ENCODE assay signal across 1 cellular context in the genomic region with DNA sequence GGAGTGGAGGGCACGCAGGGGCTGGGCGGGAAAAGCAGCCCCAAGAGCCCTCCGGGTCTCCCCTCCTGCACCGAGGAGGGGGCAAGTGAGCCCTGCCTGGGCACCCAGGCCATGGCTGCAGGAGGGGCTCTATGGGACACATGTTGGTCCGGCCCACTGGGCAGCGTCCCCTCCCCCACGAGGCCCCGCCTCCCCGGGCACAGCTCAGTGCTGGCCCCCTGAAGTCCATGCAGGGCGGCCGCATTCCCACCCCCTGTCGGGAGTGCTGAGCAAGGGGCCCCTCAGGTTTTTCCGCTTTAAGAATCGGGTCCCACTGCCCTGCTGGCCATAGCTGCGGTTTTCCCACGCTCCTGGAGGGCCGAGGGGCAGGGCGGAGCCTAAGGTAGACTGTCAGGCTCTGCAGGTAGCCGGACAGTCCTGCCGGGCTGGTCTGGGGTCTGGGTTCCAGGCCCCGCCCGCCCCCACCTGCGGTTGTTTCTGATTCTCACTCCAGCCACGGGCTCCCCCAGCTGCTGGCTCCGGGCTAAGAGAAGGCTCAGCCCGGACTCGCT.
TF ChIP-seq lines count a peak whose summit lies in the region.

No MANE protein-coding gene starts in this region.

TF ChIP-seq in HepG2, 621 proteins besides CTCF, POLR2A, EP300 and RAD21:
- TF ChIP-seq IRF9 (CRISPR knock-in tag; IDR thresholded peaks at IDR 0.05; ENCODE audit: borderline replicate concordance) (no peak), ZNF672 (CRISPR knock-in tag; IDR thresholded peaks at IDR 0.05) (no peak), HBP1 (CRISPR knock-in tag; IDR thresholded peaks at IDR 0.05; ENCODE audit: low read depth) (no peak), PHF20 (CRISPR knock-in tag; IDR thresholded peaks at IDR 0.05) (no peak), ADNP (CRISPR knock-in tag; IDR thresholded peaks at IDR 0.05) (no peak), JARID2 (CRISPR knock-in tag; IDR thresholded peaks at IDR 0.05; ENCODE audit: insufficient replicate concordance) (no peak), THRA (CRISPR knock-in tag; IDR thresholded peaks at IDR 0.05; ENCODE audit: borderline replicate concordance) (no peak), ZMYM2 (CRISPR knock-in tag; IDR thresholded peaks at IDR 0.05) (no peak), MAFG (CRISPR knock-in tag; IDR thresholded peaks at IDR 0.05) (no peak), IRF2 (CRISPR knock-in tag; IDR thresholded peaks at IDR 0.05) (no peak), ZNF678 (CRISPR knock-in tag; IDR thresholded peaks at IDR 0.05) (no peak)
- TF ChIP-seq, protein P1, sequence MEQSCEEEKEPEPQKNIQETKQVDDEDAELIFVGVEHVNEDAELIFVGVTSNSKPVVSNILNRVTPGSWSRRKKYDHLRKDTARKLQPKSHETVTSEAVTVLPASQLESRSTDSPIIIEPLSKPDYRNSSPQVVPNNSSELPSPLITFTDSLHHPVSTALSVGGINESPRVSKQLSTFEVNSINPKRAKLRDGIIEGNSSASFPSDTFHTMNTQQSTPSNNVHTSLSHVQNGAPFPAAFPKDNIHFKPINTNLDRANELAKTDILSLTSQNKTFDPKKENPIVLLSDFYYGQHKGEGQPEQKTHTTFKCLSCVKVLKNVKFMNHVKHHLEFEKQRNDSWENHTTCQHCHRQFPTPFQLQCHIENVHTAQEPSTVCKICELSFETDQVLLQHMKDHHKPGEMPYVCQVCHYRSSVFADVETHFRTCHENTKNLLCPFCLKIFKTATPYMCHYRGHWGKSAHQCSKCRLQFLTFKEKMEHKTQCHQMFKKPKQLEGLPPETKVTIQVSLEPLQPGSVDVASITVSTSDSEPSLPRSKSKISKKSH (CRISPR knock-in tag; IDR thresholded peaks at IDR 0.05; ENCODE audit: borderline replicate concordance), result no peak
- TF ChIP-seq, protein P2, sequence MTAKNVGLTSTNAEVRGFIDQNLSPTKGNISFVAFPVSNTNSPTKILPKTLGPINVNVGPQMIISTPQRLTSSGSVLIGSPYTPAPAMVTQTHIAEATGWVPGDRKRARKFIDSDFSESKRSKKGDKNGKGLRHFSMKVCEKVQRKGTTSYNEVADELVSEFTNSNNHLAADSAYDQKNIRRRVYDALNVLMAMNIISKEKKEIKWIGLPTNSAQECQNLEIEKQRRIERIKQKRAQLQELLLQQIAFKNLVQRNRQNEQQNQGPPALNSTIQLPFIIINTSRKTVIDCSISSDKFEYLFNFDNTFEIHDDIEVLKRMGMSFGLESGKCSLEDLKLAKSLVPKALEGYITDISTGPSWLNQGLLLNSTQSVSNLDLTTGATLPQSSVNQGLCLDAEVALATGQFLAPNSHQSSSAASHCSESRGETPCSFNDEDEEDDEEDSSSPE (CRISPR knock-in tag; IDR thresholded peaks at IDR 0.05), result no peak
